ENCODE assay signal across 23 cellular contexts in genomic region chr2:54504866-54505265, GRCh38. TPM values are rescaled to one million over a fixed set of nuclear protein-coding genes. Genes with fewer than 3 reads are reported as not detected.
DNase-seq lines count a peak whose midpoint lies in the region; TF ChIP-seq lines count a peak whose summit lies in the region.
"Had no signal": no experiment of that assay in that cellular context is flagged by ENCODE, and none has a peak within 500 bp of the region (broad histone marks: within the 10 kb centered on the region; RNA-seq: fewer than 3 reads in every experiment).

No MANE protein-coding gene starts in this region.

- H3K9me3 Mint-ChIP-seq in HFFc6, result no peaks in the 10 kb centered on the region
- H3K9me3 Mint-ChIP-seq in CD8-positive, alpha-beta memory T cell, result no peaks in the 10 kb centered on the region

- H3K4me1 ChIP-seq in suprapubic skin, result peaks cover 35% of the 10 kb centered on the region
- H3K4me1 ChIP-seq in CD8-positive, alpha-beta memory T cell (ENCODE audit: insufficient read depth, low read length), result no peaks in the 10 kb centered on the region

- H3K4me3 Mint-ChIP-seq in HFFc6, result no peak overlapping the region
- no peak overlapping the region for H3K4me3 Mint-ChIP-seq in CD8-positive, alpha-beta memory T cell
- H3K4me3 Mint-ChIP-seq: CD14-positive monocyte had no signal

- peak overlapping the region; percentile 73 for H3K27ac ChIP-seq in suprapubic skin
- H3K27ac ChIP-seq in CD8-positive, alpha-beta memory T cell (ENCODE audit: low read depth, low read length), result no peak overlapping the region
- H3K27ac ChIP-seq: HL-60, RWPE1 had no signal

- no peaks in the 10 kb centered on the region for H3K36me3 Mint-ChIP-seq in HFFc6 (ENCODE audit: low read depth)
- H3K36me3 Mint-ChIP-seq in CD8-positive, alpha-beta memory T cell, result no peaks in the 10 kb centered on the region
- H3K36me3 Mint-ChIP-seq: CD14-positive monocyte had no signal

- POLR2A ChIA-PET in CD8-positive, alpha-beta memory T cell (lab: Charles Lee), result no interaction called here

- peaks cover 36% of the 10 kb centered on the region for H3K4me1 Mint-ChIP-seq in HFFc6 (ENCODE audit: low read depth)
- no peaks in the 10 kb centered on the region for H3K4me1 Mint-ChIP-seq in CD8-positive, alpha-beta memory T cell
- H3K4me1 Mint-ChIP-seq: CD14-positive monocyte had no signal

- no peaks in the 10 kb centered on the region for H3K36me3 ChIP-seq in suprapubic skin
- no peaks in the 10 kb centered on the region for H3K36me3 ChIP-seq in CD8-positive, alpha-beta memory T cell (ENCODE audit: insufficient read depth, low read length)

- H3K27me3 ChIP-seq in suprapubic skin, result no peaks in the 10 kb centered on the region
- H3K27me3 ChIP-seq in CD8-positive, alpha-beta memory T cell (ENCODE audit: insufficient read depth, low read length, poor library complexity, severe bottlenecking), result no peaks in the 10 kb centered on the region

- H3K27ac Mint-ChIP-seq in HFFc6, result peak overlapping the region; percentile 22
- H3K27ac Mint-ChIP-seq in CD8-positive, alpha-beta memory T cell, result no peak overlapping the region
- H3K27ac Mint-ChIP-seq: CD14-positive monocyte had no signal

- TF ChIP-seq POLR2A in suprapubic skin (IDR thresholded peaks at IDR 0.05), result no peak

- TF ChIP-seq CTCF in HFFc6 (IDR thresholded peaks at IDR 0.05) (no peak), suprapubic skin (IDR thresholded peaks at IDR 0.05) (no peak)

- CTCF ChIA-PET in CD8-positive, alpha-beta memory T cell (lab: Charles Lee), result interaction anchor here (0.6 kb wide), 1 partner anchor 120 kb away, joined by 4 read pairs; no protein-coding TSS in a partner anchor

- peaks cover 3% of the 10 kb centered on the region; the same call in 1 of the 2 replicates for H3K27me3 Mint-ChIP-seq in HFFc6 (ENCODE audit: insufficient read depth)
- H3K27me3 Mint-ChIP-seq in CD8-positive, alpha-beta memory T cell, result no peaks in the 10 kb centered on the region

- TF ChIP-seq EP300 in suprapubic skin (IDR thresholded peaks at IDR 0.05), result no peak

- DNase-seq in EH (ENCODE audit: low read depth) (peak; percentile 24), HFFc6 (no peak), fibroblast of gingiva (ENCODE audit: low read depth) (peak; percentile 81), suprapubic skin (ENCODE audit: low spot score in 2 of 2) (no peak), NAMALWA (ENCODE audit: low spot score) (no peak), GM19240 (ENCODE audit: insufficient read length, low spot score) (no peak), H4 (ENCODE audit: low spot score) (no peak)
- DNase-seq in CD8-positive, alpha-beta memory T cell, result no peak
- DNase-seq: DMS79; KBM-7; MM.1S; NCI-H1105; NCI-H146; NCI-H2029; NCI-H226; NCI-H510A treated with DMSO at 0.1 percent for 48 hours; NCI-H748 treated with DMSO at 0.1 percent for 48 hours; NK-92 treated with Interleukin-12 subunit alpha and Interleukin-12 subunit beta, amount 100 ng/mL, for 24 hours; SHP77 treated with DMSO at 0.1 percent for 48 hours; SK-N-SH had no signal

- WGBS in suprapubic skin, result 46% methylated on average over 2 of the region's 2 CpGs

- no peak overlapping the region for H3K4me3 ChIP-seq in suprapubic skin
- H3K4me3 ChIP-seq in CD8-positive, alpha-beta memory T cell (ENCODE audit: low read length), result no peak overlapping the region

- no peaks in the 10 kb centered on the region for H3K9me3 ChIP-seq in suprapubic skin
- H3K9me3 ChIP-seq in CD8-positive, alpha-beta memory T cell (ENCODE audit: low read length), result no peaks in the 10 kb centered on the region
- H3K9me3 ChIP-seq: SK-N-SH had no signal

RNA-seq across cellular contexts. Expression of gene SPTBN1, which starts 48.7 kb away (rescaled TPM):
- 100 to 1,000 TPM; 128 to 169 (median 159) TPM for total RNA-seq in HFFc6 (2021; fragmentation: NEBNext Ultra II Directional; extraction: Animal tissue kit (Norgen Biotek cat#: 25700))
- total RNA-seq in suprapubic skin, result 100 to 1,000 TPM; 173 to 250 (median 203) TPM
- total RNA-seq in CD8-positive, alpha-beta memory T cell, result 10 to 100 TPM; 38.4 to 38.5 TPM
- polyA plus RNA-seq in CD8-positive, alpha-beta memory T cell, result 49.2 TPM
- 34.4 and 34.9 TPM in 2 replicates for total RNA-seq in H4 (2014; rRNA removed; shearing (Covaris generic))

Comparison
In these comparisons a context has a peak if more than half of its experiments do, and no peak if none do; other contexts are left out.
1. DNase-seq: peak in EH (single experiment) and fibroblast of gingiva (single experiment); none in HFFc6 (single experiment), suprapubic skin (0 of 2), CD8-positive, alpha-beta memory T cell (0 of 5), NAMALWA (single experiment), GM19240 (single experiment) and H4 (single experiment).